Comparison of ENCODE assay signal across 8 cellular contexts in the genomic region with DNA sequence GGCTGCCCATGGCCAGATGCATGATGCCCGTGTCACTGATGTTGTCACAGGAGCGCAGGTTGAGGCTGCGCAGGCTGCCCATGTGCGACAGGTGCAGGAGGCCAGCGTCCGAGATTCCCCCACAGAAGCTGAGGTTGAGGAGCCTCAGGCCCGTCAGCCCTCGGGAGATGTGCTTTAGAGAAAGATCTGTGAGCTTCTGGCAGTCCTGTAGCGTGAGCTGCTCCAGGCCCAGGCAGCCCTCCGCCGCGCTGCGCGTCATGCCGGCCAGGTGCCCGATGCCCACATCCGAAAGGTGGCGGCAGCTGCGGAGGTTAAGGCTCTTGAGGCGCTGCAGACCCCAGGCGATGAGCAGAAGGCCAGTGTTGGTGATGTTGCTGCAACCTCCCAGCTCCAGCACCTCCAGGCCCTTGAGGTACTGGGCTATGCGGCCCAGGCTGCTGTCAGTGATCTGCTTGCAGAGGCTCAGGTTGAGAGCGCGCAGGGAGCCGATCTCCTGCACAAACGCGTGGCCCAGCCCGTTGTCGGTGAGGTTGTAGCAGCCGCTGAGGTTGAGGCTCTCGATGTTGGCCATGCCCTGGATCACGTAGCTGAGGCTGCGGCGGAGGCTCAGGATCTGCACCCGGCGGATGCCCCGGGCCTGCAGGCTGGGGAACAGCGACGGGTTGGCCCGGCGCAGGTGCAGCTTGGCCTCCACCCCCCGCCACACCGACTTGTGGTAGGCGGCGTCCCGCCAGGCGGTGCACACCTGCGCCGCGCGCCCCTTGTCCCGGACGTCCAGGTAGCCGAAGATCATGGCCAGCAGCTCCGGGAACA. TPM values are rescaled to one million over a fixed set of nuclear protein-coding genes. Genes with fewer than 3 reads are reported as not detected.
A peak's percentile ranks its signal among the peaks of the same experiment; 100 is the strongest.
DNase-seq lines count a peak whose midpoint lies in the region; ATAC-seq and TF ChIP-seq lines count a peak whose summit lies in the region.

No MANE protein-coding gene starts in this region.

- peak overlapping the region; percentile 69 for H3K9ac ChIP-seq in OCI-LY1 (ENCODE audit: low read length)

- peak overlapping the region; percentile 90 for H3K4me3 ChIP-seq in OCI-LY1 (ENCODE audit: low read depth, low read length, poor library complexity, severe bottlenecking)

- H3K27ac ChIP-seq in OCI-LY1 (ENCODE audit: low read depth, low read length, poor library complexity, severe bottlenecking) = peak overlapping the region; percentile 86
- no peak overlapping the region for H3K27ac ChIP-seq in foreskin keratinocyte

- TF ChIP-seq CTCF in OCI-LY1 (IDR thresholded peaks at IDR 0.05; ENCODE audit: low read length) (0 out of 2 replicates have a peak, but pooled peaks have one; percentile 9), foreskin keratinocyte (conservative IDR thresholded peaks at IDR 0.05) (no peak), omental fat pad (IDR thresholded peaks at IDR 0.05) (no peak)

- H3K27me3 ChIP-seq in OCI-LY1 (ENCODE audit: insufficient read depth, low read length) (no peaks in the 10 kb centered on the region), foreskin keratinocyte (no peaks in the 10 kb centered on the region)

- H3K36me3 ChIP-seq in OCI-LY1 (ENCODE audit: insufficient read depth, low read length) = peaks cover 20% of the 10 kb centered on the region

- H3K9me3 ChIP-seq in OCI-LY1 (ENCODE audit: low read length) = no peaks in the 10 kb centered on the region

- DNase-seq in NCI-H2081 (lab: John Stamatoyannopoulos, UW) = peak; percentile 43 to 69
- DNase-seq in NCI-H2081 treated with DMSO at 0.1 percent for 48 hours (lab: John Stamatoyannopoulos, UW) = no peak
- DNase-seq in activated T-helper 9 cell treated with anti-CD3 and anti-CD28 coated beads, Interleukin-2, amount 50 U/mL, for 16 hours (ENCODE audit: low read depth) = peak; percentile 40
- DNase-seq in foreskin keratinocyte = peak in 1 of 2 donors; percentile 55
- DNase-seq in omental fat pad (ENCODE audit: low spot score) = no peak
- no peak for DNase-seq in GF-D8 (lab: John Stamatoyannopoulos, UW)

- no peaks in the 10 kb centered on the region for H4K20me1 ChIP-seq in OCI-LY1 (ENCODE audit: insufficient read depth, low read length)

- peaks cover 10% of the 10 kb centered on the region; the same call in 1 of the 2 replicates for H3F3A ChIP-seq in OCI-LY1 (ENCODE audit: insufficient read depth, low read length)

- H2AFZ ChIP-seq in OCI-LY1 (ENCODE audit: low read length) = no peak overlapping the region

- H3K9me2 ChIP-seq in OCI-LY1 (ENCODE audit: low read depth, low read length) = no peaks in the 10 kb centered on the region

- H3K4me1 ChIP-seq in OCI-LY1 (ENCODE audit: insufficient read depth, low read length, severe bottlenecking) = peaks cover 58% of the 10 kb centered on the region
- peaks cover 21% of the 10 kb centered on the region for H3K4me1 ChIP-seq in foreskin keratinocyte

- ATAC-seq in HG03039 (IDR thresholded peaks at IDR 0.05; ENCODE audit: unreplicated experiment) (peak; percentile 24), foreskin keratinocyte (peak; percentile 38), omental fat pad (ENCODE audit: low FRiP score) (peak; percentile 3)

- peaks cover 37% of the 10 kb centered on the region for H3K79me2 ChIP-seq in OCI-LY1 (ENCODE audit: insufficient read depth, low read length)

- peak overlapping the region; percentile 96 for H3K4me2 ChIP-seq in OCI-LY1 (ENCODE audit: low read length)

RNA-seq across cellular contexts. Expression of a gene that starts 0.9 kb away (rescaled TPM):
- 5.3 and 5.9 TPM in 2 replicates for total RNA-seq in foreskin keratinocyte
- polyA plus RNA-seq in foreskin keratinocyte = 1.5 and 2.0 TPM in 2 replicates
- 10 to 100 TPM in 2 of 4 donors, 1 to 10 TPM in 2; 7.3 to 15.6 (median 10.1) TPM for total RNA-seq in omental fat pad

RNA-seq across cellular contexts. Expression of a gene that starts 35.6 kb away (rescaled TPM):
- total RNA-seq in foreskin keratinocyte = 19.9 and 23.8 TPM in 2 replicates
- polyA plus RNA-seq in foreskin keratinocyte = 19.2 and 23.6 TPM in 2 replicates
- 1 to 10 TPM; 3.6 to 9.0 (median 4.0) TPM for total RNA-seq in omental fat pad

Comparison
In these comparisons a context has a peak if more than half of its experiments do, and no peak if none do; other contexts are left out.
1. DNase-seq: peak in NCI-H2081 (2 of 2) and activated T-helper 9 cell treated with anti-CD3 and anti-CD28 coated beads, Interleukin-2, amount 50 U/mL, for 16 hours (single experiment); none in NCI-H2081 treated with DMSO at 0.1 percent for 48 hours (single experiment), omental fat pad (single experiment) and GF-D8 (single experiment).
2. Peak in every context shown above with its lines, with median percentiles within 50 percentile points of each other: ATAC-seq.